ENCODE assay signal across 8 cellular contexts in the genomic region with DNA sequence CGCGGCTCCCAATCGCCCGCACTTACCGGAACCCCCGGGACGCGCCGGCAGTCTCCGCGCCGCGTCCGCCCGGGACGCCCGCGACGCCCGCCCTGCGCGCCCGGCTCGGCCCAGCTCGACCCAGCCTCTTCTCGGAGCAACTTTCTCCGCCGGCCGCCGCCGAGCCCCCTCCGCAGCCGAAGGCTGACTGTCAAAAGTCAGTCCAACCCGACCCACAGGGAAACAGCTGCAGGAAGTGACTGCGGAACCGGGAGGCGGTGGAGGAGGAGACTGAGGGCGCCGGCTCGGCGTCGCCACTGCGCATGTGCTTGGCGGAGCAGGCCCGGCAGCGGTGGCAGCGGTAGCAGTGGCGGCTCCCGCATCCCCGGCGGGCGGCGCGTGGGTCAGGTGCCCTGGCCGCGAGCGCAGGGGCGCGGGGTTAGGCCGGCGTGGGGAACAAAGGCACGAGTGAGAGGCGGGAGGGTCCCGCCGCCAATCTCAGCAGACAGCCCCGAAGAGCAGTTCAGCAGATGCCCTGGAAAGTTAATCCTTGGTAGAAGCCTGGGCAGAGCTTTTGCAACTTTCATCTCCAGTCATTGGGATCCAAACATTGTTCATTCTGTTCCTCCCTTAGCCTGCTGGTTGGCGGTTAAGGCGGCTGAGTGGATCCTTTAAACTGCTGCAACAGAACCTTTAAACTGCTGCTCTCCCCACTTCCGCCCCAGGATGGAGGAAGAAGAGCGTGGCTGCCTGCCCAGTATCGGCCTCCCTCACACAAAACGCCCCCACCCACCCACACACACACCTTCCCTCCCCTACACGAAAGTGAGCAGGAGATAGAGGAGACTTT. TPM values are rescaled to one million over a fixed set of nuclear protein-coding genes. Genes with fewer than 3 reads are reported as not detected.
DNase-seq lines count a peak whose midpoint lies in the region; ATAC-seq, FAIRE-seq and TF ChIP-seq lines count a peak whose summit lies in the region.

A gene with protein sequence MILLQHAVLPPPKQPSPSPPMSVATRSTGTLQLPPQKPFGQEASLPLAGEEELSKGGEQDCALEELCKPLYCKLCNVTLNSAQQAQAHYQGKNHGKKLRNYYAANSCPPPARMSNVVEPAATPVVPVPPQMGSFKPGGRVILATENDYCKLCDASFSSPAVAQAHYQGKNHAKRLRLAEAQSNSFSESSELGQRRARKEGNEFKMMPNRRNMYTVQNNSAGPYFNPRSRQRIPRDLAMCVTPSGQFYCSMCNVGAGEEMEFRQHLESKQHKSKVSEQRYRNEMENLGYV (minus strand): TSS at position 241 of the 829 bp plus-strand sequence. CDS start 4,057 bp downstream, outside the sequence.

- no peaks in the 10 kb centered on the region for H3K9me3 Mint-ChIP-seq in activated CD4-positive, alpha-beta T cell treated with anti-CD3 and anti-CD28 coated beads, Interleukin-2, amount 10 ng/mL, durations not matched to agents 7 days and 5 days
- no peaks in the 10 kb centered on the region for H3K9me3 Mint-ChIP-seq in dendritic cell treated with granulocyte-macrophage colony-stimulating factor and Interleukin-4, amounts not matched to agents 40 ng/mL and 50 ng/mL, for 4 days

- no peak for TF ChIP-seq CTCF in BE2C (IDR thresholded peaks at IDR 0.05; ENCODE audit: low read depth, low read length)
- no peak for TF ChIP-seq CTCF in liver (IDR thresholded peaks at IDR 0.05; ENCODE audit: low read depth, low read length, missing input control)

- peak within 1 kb of the TSS; percentile 39 to 90 for H3K9ac ChIP-seq in liver (ENCODE audit: low read depth in 1 of 2, low read length in 2 of 2)

- ATAC-seq in HG03442 (IDR thresholded peaks at IDR 0.05; ENCODE audit: unreplicated experiment), result peak; percentile 59

- H3K4me1 ChIP-seq in BE2C, result peaks cover 12% of the 10 kb centered on the region
- peaks cover 0 to 12% (median 6%) of the 10 kb centered on the region in 4 donors for H3K4me1 ChIP-seq in liver (ENCODE audit: control insufficient read depth in 4 of 4, insufficient read depth in 4 of 4, low read length in 3 of 4)

- H3K4me1 Mint-ChIP-seq in activated CD4-positive, alpha-beta T cell treated with anti-CD3 and anti-CD28 coated beads, Interleukin-2, amount 10 ng/mL, durations not matched to agents 7 days and 5 days, result peaks cover 53% of the 10 kb centered on the region
- peaks cover 16% of the 10 kb centered on the region for H3K4me1 Mint-ChIP-seq in dendritic cell treated with granulocyte-macrophage colony-stimulating factor and Interleukin-4, amounts not matched to agents 40 ng/mL and 50 ng/mL, for 4 days (ENCODE audit: low read depth)

- peak; percentile 88 for DNase-seq in BE2C
- peak; percentile 67 for DNase-seq in GM19239 (ENCODE audit: insufficient read length, low spot score)
- peak; percentile 31 for DNase-seq in NCI-H524 treated with DMSO at 0.1 percent for 48 hours (lab: John Stamatoyannopoulos, UW)
- peak; percentile 86 for DNase-seq in activated CD4-positive, alpha-beta T cell treated with anti-CD3 and anti-CD28 coated beads, Interleukin-2, amount 10 ng/mL, durations not matched to agents 7 days and 5 days
- peak; percentile 87 for DNase-seq in stimulated activated CD4-positive, alpha-beta T cell treated with anti-CD3 and anti-CD28 coated beads, Interleukin-4, amount 100 ng/mL, for 24 hours

- TF ChIP-seq RAD21 in liver (IDR thresholded peaks at IDR 0.05), result no peak

- no peaks in the 10 kb centered on the region for H3K27me3 ChIP-seq in BE2C
- no peaks in the 10 kb centered on the region for H3K27me3 ChIP-seq in liver (ENCODE audit: control insufficient read depth in 4 of 4, insufficient read depth in 4 of 4, low read length in 3 of 4)

- FAIRE-seq in GM19239 (lab: Jason Lieb, UNC), result peak; percentile 88

- peak within 1 kb of the TSS; percentile 94 for H3K4me3 Mint-ChIP-seq in activated CD4-positive, alpha-beta T cell treated with anti-CD3 and anti-CD28 coated beads, Interleukin-2, amount 10 ng/mL, durations not matched to agents 7 days and 5 days
- peak within 1 kb of the TSS; percentile 93 for H3K4me3 Mint-ChIP-seq in dendritic cell treated with granulocyte-macrophage colony-stimulating factor and Interleukin-4, amounts not matched to agents 40 ng/mL and 50 ng/mL, for 4 days

- H3K27me3 Mint-ChIP-seq in activated CD4-positive, alpha-beta T cell treated with anti-CD3 and anti-CD28 coated beads, Interleukin-2, amount 10 ng/mL, durations not matched to agents 7 days and 5 days, result no peaks in the 10 kb centered on the region
- peaks cover 2% of the 10 kb centered on the region for H3K27me3 Mint-ChIP-seq in dendritic cell treated with granulocyte-macrophage colony-stimulating factor and Interleukin-4, amounts not matched to agents 40 ng/mL and 50 ng/mL, for 4 days

- POLR2A ChIA-PET in activated CD4-positive, alpha-beta T cell treated with anti-CD3 and anti-CD28 coated beads, Interleukin-2, amount 10 ng/mL, durations not matched to agents 7 days and 5 days (lab: Charles Lee), result no interaction called here

- H3K36me3 Mint-ChIP-seq in activated CD4-positive, alpha-beta T cell treated with anti-CD3 and anti-CD28 coated beads, Interleukin-2, amount 10 ng/mL, durations not matched to agents 7 days and 5 days (ENCODE audit: low read depth), result peaks cover 14% of the 10 kb centered on the region
- H3K36me3 Mint-ChIP-seq in dendritic cell treated with granulocyte-macrophage colony-stimulating factor and Interleukin-4, amounts not matched to agents 40 ng/mL and 50 ng/mL, for 4 days (ENCODE audit: low read depth), result peaks cover 24% of the 10 kb centered on the region

- H3K27ac Mint-ChIP-seq in activated CD4-positive, alpha-beta T cell treated with anti-CD3 and anti-CD28 coated beads, Interleukin-2, amount 10 ng/mL, durations not matched to agents 7 days and 5 days, result peak within 1 kb of the TSS; percentile 95
- H3K27ac Mint-ChIP-seq in dendritic cell treated with granulocyte-macrophage colony-stimulating factor and Interleukin-4, amounts not matched to agents 40 ng/mL and 50 ng/mL, for 4 days, result peak within 1 kb of the TSS; percentile 88

- H3K9me3 ChIP-seq in BE2C, result no peaks in the 10 kb centered on the region
- no peaks in the 10 kb centered on the region for H3K9me3 ChIP-seq in liver (ENCODE audit: control insufficient read depth in 4 of 4, low read length in 3 of 4)

- no peaks in the 10 kb centered on the region; the same call in none of the 2 replicates for H3K36me3 ChIP-seq in BE2C
- peaks cover 0 to 6% (median 0%) of the 10 kb centered on the region in 4 donors for H3K36me3 ChIP-seq in liver (ENCODE audit: control insufficient read depth in 4 of 4, insufficient read depth in 3 of 4, low read depth in 1 of 4, low read length in 3 of 4)

- H3K4me3 ChIP-seq in BE2C (ENCODE audit: low read depth, low read length) (peak within 1 kb of the TSS; percentile 91), liver (ENCODE audit: low read depth in 1 of 3, low read length in 3 of 3) (peak within 1 kb of the TSS; percentile 84 to 97 (median 95))

- 2% methylated on average over 73 of the region's 73 CpGs for WGBS in liver

- CTCF ChIA-PET in activated CD4-positive, alpha-beta T cell treated with anti-CD3 and anti-CD28 coated beads, Interleukin-2, amount 10 ng/mL, durations not matched to agents 7 days and 5 days (lab: Charles Lee), result interaction anchor here (1.3 kb wide), 1 partner anchor 244 kb away, joined by 7 read pairs; no protein-coding TSS in a partner anchor

- intact Hi-C loops in dendritic cell treated with granulocyte-macrophage colony-stimulating factor and Interleukin-4, amounts not matched to agents 40 ng/mL and 50 ng/mL, for 4 days (cut with micrococcal nuclease), result loop anchor here (1.0 to 5.0 kb wide), 2 partner anchors 54 to 76 kb away; no protein-coding TSS in a partner anchor

- H3K27ac ChIP-seq in liver (ENCODE audit: low read depth in 1 of 2, low read length in 2 of 2), result peak within 1 kb of the TSS; percentile 83 to 91

TF ChIP-seq in liver, 16 proteins besides CTCF, POLR2A, EP300 and RAD21:
- peak; percentile 16 for TF ChIP-seq SP1 (IDR thresholded peaks at IDR 0.05)
- TF ChIP-seq HNF4A (conservative IDR thresholded peaks at IDR 0.05), result no peak
- TF ChIP-seq GABPA (IDR thresholded peaks at IDR 0.05 in 1 of 2, conservative IDR thresholded peaks at IDR 0.05 in 1 of 2), result peak in 1 of 2 donors; percentile 78
- peak; percentile 10 for TF ChIP-seq YY1 (IDR thresholded peaks at IDR 0.05)
TF ChIP-seq in liver: peak in this region for 3.

RNA-seq across cellular contexts. Expression of the gene that starts here (rescaled TPM):
- polyA plus RNA-seq in BE2C (2012; ENCODE audit: insufficient read depth, insufficient read length, low read depth), result 3.1 TPM
- 10 to 100 TPM; 23.0 to 23.6 TPM for total RNA-seq in activated CD4-positive, alpha-beta T cell treated with anti-CD3 and anti-CD28 coated beads, Interleukin-2, amount 10 ng/mL, durations not matched to agents 7 days and 5 days
- total RNA-seq in liver, result 1 to 10 TPM; 2.8 to 5.4 TPM
- 1 to 10 TPM; 1.9 to 2.8 TPM for polyA plus RNA-seq in liver

Comparison
In these comparisons a context has a peak if more than half of its experiments do, and no peak if none do; other contexts are left out.
1. Peak in every context shown above with its lines: DNase-seq, ATAC-seq, H3K4me3 ChIP-seq and H3K27ac ChIP-seq.
2. DNase-seq: peak in every context shown above with its lines; median percentile 88 in BE2C; 87 in stimulated activated CD4-positive, alpha-beta T cell treated with anti-CD3 and anti-CD28 coated beads, Interleukin-4, amount 100 ng/mL, for 24 hours; 86 in activated CD4-positive, alpha-beta T cell treated with anti-CD3 and anti-CD28 coated beads, Interleukin-2, amount 10 ng/mL, durations not matched to agents 7 days and 5 days; 67 in GM19239; 31 in NCI-H524 treated with DMSO at 0.1 percent for 48 hours.